Comparison of ENCODE assay signal across 27 cellular contexts in the genomic region with DNA sequence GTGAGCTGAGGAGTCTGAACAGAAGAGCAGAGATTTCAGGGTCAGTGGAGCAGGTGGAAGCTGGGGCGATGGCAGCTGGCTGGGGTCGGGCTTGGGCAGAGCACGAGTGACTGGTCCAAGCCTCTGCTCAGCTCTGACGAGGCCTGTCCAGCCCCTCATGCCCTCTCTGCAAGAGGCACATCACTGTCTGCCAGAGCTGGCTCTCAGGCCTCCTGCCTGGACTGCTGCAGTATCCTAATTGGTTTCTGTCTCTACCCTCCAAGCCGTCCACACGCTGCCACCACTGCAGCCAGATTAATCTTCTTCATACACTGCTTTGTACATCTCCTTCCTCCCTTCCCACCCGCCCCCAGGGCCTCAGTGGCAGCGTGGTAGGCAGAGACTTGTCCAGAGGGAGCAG. TPM values are rescaled to one million over a fixed set of nuclear protein-coding genes. Genes with fewer than 3 reads are reported as not detected.
A peak's percentile ranks its signal among the peaks of the same experiment; 100 is the strongest.
DNase-seq lines count a peak whose midpoint lies in the region; ATAC-seq, FAIRE-seq and TF ChIP-seq lines count a peak whose summit lies in the region.
"Had no signal": no experiment of that assay in that cellular context is flagged by ENCODE, and none has a peak within 500 bp of the region (broad histone marks: within the 10 kb centered on the region; RNA-seq: fewer than 3 reads in every experiment).

No MANE protein-coding gene starts in this region.

- no peak for FAIRE-seq in urothelium cell line (lab: Jason Lieb, UNC)
- FAIRE-seq: GM18507 had no signal

- H3K36me3 ChIP-seq in heart left ventricle: no peaks in the 10 kb centered on the region
- no peaks in the 10 kb centered on the region for H3K36me3 ChIP-seq in NT2/D1 (ENCODE audit: insufficient read depth, insufficient read length, low read length)
- no peaks in the 10 kb centered on the region for H3K36me3 ChIP-seq in CD8-positive, alpha-beta T cell (ENCODE audit: insufficient read depth, low read length)

- H3K9me3 ChIP-seq in heart left ventricle (no peaks in the 10 kb centered on the region), NT2/D1 (ENCODE audit: insufficient read depth, low read length) (no peaks in the 10 kb centered on the region)
- no peaks in the 10 kb centered on the region for H3K9me3 ChIP-seq in CD8-positive, alpha-beta T cell (ENCODE audit: low read length)

- H3K9me3 Mint-ChIP-seq in brain: no peaks in the 10 kb centered on the region
- no peaks in the 10 kb centered on the region for H3K9me3 Mint-ChIP-seq in nephron progenitor cell
- H3K9me3 Mint-ChIP-seq in CD8-positive, alpha-beta T cell: no peaks in the 10 kb centered on the region
- H3K9me3 Mint-ChIP-seq: CD8-positive, alpha-beta memory T cell; IgD-negative memory B cell had no signal

- no peak for TF ChIP-seq CTCF in heart left ventricle (IDR thresholded peaks at IDR 0.05)
- TF ChIP-seq CTCF in brain (conservative IDR thresholded peaks at IDR 0.05): no peak
- TF ChIP-seq CTCF in nephron progenitor cell (IDR thresholded peaks at IDR 0.05): no peak
- TF ChIP-seq CTCF in CD8-positive, alpha-beta T cell (IDR thresholded peaks at IDR 0.05): no peak

- CTCF ChIA-PET in CD8-positive, alpha-beta T cell (lab: Charles Lee): interaction anchor here (1.6 kb wide), 1 partner anchor 40 kb away, joined by 4 read pairs; no protein-coding TSS in a partner anchor

- H3K4me3 ChIP-seq in heart left ventricle: no peak overlapping the region
- no peak overlapping the region for H3K4me3 ChIP-seq in NT2/D1 (ENCODE audit: insufficient read length, low read depth)
- H3K4me3 ChIP-seq in CD8-positive, alpha-beta T cell (ENCODE audit: low read depth, low read length): no peak overlapping the region
- H3K4me3 ChIP-seq: GM23248 had no signal

- peak overlapping the region in 2 of 12 donors; percentile 45 to 75 for H3K27ac ChIP-seq in heart left ventricle
- no peak overlapping the region for H3K27ac ChIP-seq in CD8-positive, alpha-beta T cell (ENCODE audit: low read depth, low read length)
- H3K27ac ChIP-seq: GM23248 had no signal

- H3K27ac Mint-ChIP-seq in brain (peak overlapping the region in 3 of 5 experiments; percentile 47 to 93 (median 70)), nephron progenitor cell (peak overlapping the region; percentile 12)
- H3K27ac Mint-ChIP-seq in CD8-positive, alpha-beta T cell: no peak overlapping the region
- H3K27ac Mint-ChIP-seq: CD8-positive, alpha-beta memory T cell; IgD-negative memory B cell had no signal

- H3K4me3 Mint-ChIP-seq in brain: no peak overlapping the region
- no peak overlapping the region for H3K4me3 Mint-ChIP-seq in nephron progenitor cell
- no peak overlapping the region for H3K4me3 Mint-ChIP-seq in CD8-positive, alpha-beta T cell
- H3K4me3 Mint-ChIP-seq: CD8-positive, alpha-beta memory T cell; IgD-negative memory B cell had no signal

- intact Hi-C loops in Right ventricle myocardium inferior (cut with DNase I) (no loop called here), heart left ventricle (cut with DNase I) (no loop called here)
- intact Hi-C loops in CD8-positive, alpha-beta T cell (cut with DNase I, micrococcal nuclease): no loop called here

- peak overlapping the region; percentile 37 for H3K9ac ChIP-seq in NT2/D1 (ENCODE audit: insufficient read length, low read depth)
- H3K9ac ChIP-seq: GM23248 had no signal

- whole genome bisulfite sequencing in heart left ventricle, 4 donors: 66 to 82% (median 75%) methylated on average over 5 to 8 of the region's 8 CpGs

- peaks cover 11% of the 10 kb centered on the region for H3K36me3 Mint-ChIP-seq in brain
- H3K36me3 Mint-ChIP-seq in nephron progenitor cell (ENCODE audit: low read depth): no peaks in the 10 kb centered on the region
- H3K36me3 Mint-ChIP-seq in CD8-positive, alpha-beta T cell: no peaks in the 10 kb centered on the region
- H3K36me3 Mint-ChIP-seq: CD8-positive, alpha-beta memory T cell; IgD-negative memory B cell had no signal

- ATAC-seq in Right ventricle myocardium inferior (no peak), heart left ventricle (no peak), esophagus mucosa (no peak)
- ATAC-seq in CD8-positive, alpha-beta T cell: no peak

- H3K4me1 Mint-ChIP-seq in brain: peaks cover 83% of the 10 kb centered on the region
- peaks cover 90% of the 10 kb centered on the region for H3K4me1 Mint-ChIP-seq in nephron progenitor cell
- no peaks in the 10 kb centered on the region for H3K4me1 Mint-ChIP-seq in CD8-positive, alpha-beta T cell (ENCODE audit: low read depth)
- H3K4me1 Mint-ChIP-seq: CD8-positive, alpha-beta memory T cell had no signal

- TF ChIP-seq POLR2A in heart left ventricle (IDR thresholded peaks at IDR 0.05): no peak

- DNase-seq in Right ventricle myocardium inferior (ENCODE audit: missing footprints) (peak; percentile 48), heart left ventricle (no peak), NT2/D1 (ENCODE audit: low read depth, low spot score) (no peak), nephron progenitor cell (no peak), urothelium cell line (ENCODE audit: low spot score) (no peak)
- DNase-seq in CD8-positive, alpha-beta T cell: no peak
- DNase-seq: 8988T; AML-193; C1 segment of cervical spinal cord; Calu3; CD8-positive, alpha-beta memory T cell; DMS153; GDM1; GM23248; HCEC 1CT; NCI-H1105; NCI-H2029 treated with DMSO at 0.1 percent for 48 hours; NCI-H226; NCI-H510A treated with DMSO at 0.1 percent for 48 hours; NCI-H774; OCI-M1; RPMI8226 had no signal

- peaks cover 0 to 3% (median 0%) of the 10 kb centered on the region in 9 donors for H3K27me3 ChIP-seq in heart left ventricle
- no peaks in the 10 kb centered on the region for H3K27me3 ChIP-seq in NT2/D1 (ENCODE audit: insufficient read depth, insufficient read length)
- no peaks in the 10 kb centered on the region for H3K27me3 ChIP-seq in CD8-positive, alpha-beta T cell (ENCODE audit: insufficient read depth, low read length)

- H3K27me3 Mint-ChIP-seq in brain (peaks cover 3% of the 10 kb centered on the region), nephron progenitor cell (ENCODE audit: low read depth, poor library complexity) (peaks cover 11% of the 10 kb centered on the region)
- H3K27me3 Mint-ChIP-seq in CD8-positive, alpha-beta T cell (ENCODE audit: low read depth): peaks cover 18% of the 10 kb centered on the region

- POLR2A ChIA-PET in CD8-positive, alpha-beta T cell (lab: Charles Lee): no interaction called here

- H3K4me1 ChIP-seq in heart left ventricle (peaks cover 3 to 58% (median 20%) of the 10 kb centered on the region in 12 donors), NT2/D1 (ENCODE audit: insufficient read depth, insufficient read length) (peaks cover 36% of the 10 kb centered on the region)
- no peaks in the 10 kb centered on the region for H3K4me1 ChIP-seq in CD8-positive, alpha-beta T cell (ENCODE audit: insufficient read depth, low read length)

RNA-seq across cellular contexts. Expression of gene CACNA1G, which starts 25.4 kb away (rescaled TPM):
- total RNA-seq in Right ventricle myocardium inferior (0.38 TPM), heart left ventricle (under 1 TPM in 8 of 9 donors, not detected in 1; 0.02 to 0.48 (median 0.14) TPM), esophagus mucosa (0.08 TPM)
- polyA plus RNA-seq in heart left ventricle (under 1 TPM; 0.04 to 0.11 TPM), brain (ENCODE audit: insufficient read depth, low read depth, low replicate concordance) (2.0 TPM)
- total RNA-seq in CD8-positive, alpha-beta T cell: under 1 TPM in 1 of 2 experiments, not detected in 1; 0.03 TPM
- total RNA-seq: Calu3 had no signal
- polyA plus RNA-seq: CD8-positive, alpha-beta memory T cell; IgD-negative memory B cell had no signal

RNA-seq across cellular contexts. Expression of gene SPATA20, which starts 38.9 kb away (rescaled TPM):
- total RNA-seq in Right ventricle myocardium inferior (60.4 TPM), heart left ventricle (10 to 100 TPM; 21.6 to 83.0 (median 67.1) TPM), esophagus mucosa (16.8 TPM)
- polyA plus RNA-seq in heart left ventricle (10 to 100 TPM; 13.8 to 52.3 TPM), brain (ENCODE audit: insufficient read depth, low read depth, low replicate concordance) (22.1 TPM)
- total RNA-seq in CD8-positive, alpha-beta T cell: 10 to 100 TPM; 33.0 to 37.2 TPM

RNA-seq across cellular contexts. Expression of gene ABCC3, which starts 48.8 kb away (rescaled TPM):
- total RNA-seq in Right ventricle myocardium inferior: 0.68 TPM
- total RNA-seq in heart left ventricle: 10 to 100 TPM in 1 of 9 donors, 1 to 10 TPM in 4, under 1 TPM in 3, not detected in 1; 0.20 to 21.6 (median 1.3) TPM
- polyA plus RNA-seq in heart left ventricle: 1 to 10 TPM in 1 of 2 donors, under 1 TPM in 1; 0.50 to 1.4 TPM
- 0.97 TPM for polyA plus RNA-seq in brain (ENCODE audit: insufficient read depth, low read depth, low replicate concordance)
- total RNA-seq in CD8-positive, alpha-beta T cell: not detected
- 17.6 TPM for total RNA-seq in esophagus mucosa
- polyA plus RNA-seq: CD8-positive, alpha-beta memory T cell had no signal

RNA-seq across cellular contexts. Expression of gene EPN3, which starts 53.4 kb away (rescaled TPM):
- total RNA-seq in Right ventricle myocardium inferior (21.5 TPM), heart left ventricle (10 to 100 TPM in 6 of 9 donors, 1 to 10 TPM in 3; 8.9 to 29.5 (median 12.6) TPM), esophagus mucosa (38.5 TPM)
- polyA plus RNA-seq in heart left ventricle (10 to 100 TPM in 1 of 2 donors, 1 to 10 TPM in 1; 9.0 to 22.1 TPM), brain (ENCODE audit: insufficient read depth, low read depth, low replicate concordance) (2.1 TPM)
- total RNA-seq in CD8-positive, alpha-beta T cell: not detected
- total RNA-seq: CD8-positive, alpha-beta memory T cell; GM23248 had no signal
- polyA plus RNA-seq: AG04450; CD8-positive, alpha-beta memory T cell; GM23248; IgD-negative memory B cell had no signal
